ENCODE assay signal across 16 cellular contexts in the genomic region with DNA sequence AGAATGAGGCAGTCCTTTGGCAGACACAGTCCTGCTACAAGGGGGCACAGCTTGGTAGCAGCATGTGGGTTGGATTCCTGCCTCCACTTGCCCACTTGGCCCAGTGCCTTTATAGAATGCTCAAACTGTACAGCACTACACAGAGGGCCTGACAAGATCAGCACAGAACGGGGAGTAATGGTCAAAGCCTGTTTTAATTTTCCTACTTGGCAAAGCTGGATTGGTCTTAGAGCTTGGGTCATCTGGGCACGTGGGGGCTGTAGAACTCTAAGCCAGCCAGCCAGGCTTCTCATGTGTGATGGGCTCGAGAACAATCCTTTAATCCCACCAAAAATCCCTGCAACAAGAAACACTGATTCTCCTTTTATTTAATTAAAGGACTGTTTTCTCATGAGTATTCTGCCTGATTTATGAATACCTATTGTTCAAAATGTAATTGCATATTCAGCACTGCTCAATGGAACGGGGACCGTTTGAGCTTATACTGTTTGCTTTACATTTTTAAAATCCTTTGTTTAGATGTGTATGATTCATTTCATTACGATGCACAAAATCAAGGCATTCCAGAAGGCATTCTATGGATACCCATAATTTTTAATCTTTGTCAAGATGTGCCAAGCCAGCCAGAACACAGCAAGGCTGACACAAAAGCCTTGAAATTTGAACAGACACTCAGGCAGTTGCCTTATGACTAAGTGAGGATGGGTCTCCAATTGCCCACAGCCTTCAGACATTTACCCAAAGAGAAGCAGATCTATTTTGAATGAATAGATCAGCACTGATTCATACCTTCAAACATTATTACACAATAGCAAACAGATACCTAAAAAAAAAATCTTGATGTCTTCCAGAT.
A peak's percentile ranks its signal among the peaks of the same experiment; 100 is the strongest.
DNase-seq lines count a peak whose midpoint lies in the region; ATAC-seq and TF ChIP-seq lines count a peak whose summit lies in the region.
"Had no signal": no experiment of that assay in that cellular context is flagged by ENCODE, and none has a peak within 500 bp of the region (broad histone marks: within the 10 kb centered on the region; RNA-seq: fewer than 3 reads in every experiment).

No MANE protein-coding gene starts in this region.

- POLR2A ChIA-PET in activated B cell treated with CpG ODN at 0.5 μM for 24 hours (lab: Charles Lee) = interaction anchor here (0.6 kb wide), 1 partner anchor 9 kb away, joined by 3 read pairs; no protein-coding TSS in a partner anchor

- peaks cover 16% of the 10 kb centered on the region for H3K27me3 Mint-ChIP-seq in activated B cell treated with CpG ODN at 0.5 μM for 24 hours
- no peaks in the 10 kb centered on the region for H3K27me3 Mint-ChIP-seq in endothelial cell (ENCODE audit: unreplicated experiment)

- H4K20me1 ChIP-seq in BLaER1 treated with 17β-estradiol and CSF1 and Interleukin-3, amounts not matched to agents 10 nM and 100 nM = no peaks in the 10 kb centered on the region

- intact Hi-C loops in activated B cell treated with CpG ODN at 0.5 μM for 24 hours (cut with micrococcal nuclease) = no loop called here

- H3K4me2 ChIP-seq in BLaER1 treated with 17β-estradiol and CSF1 and Interleukin-3, amounts not matched to agents 10 nM and 100 nM = peak overlapping the region in 9 of 11 experiments; percentile 70 to 93 (median 83); a peak in 18 of 22 replicates
- no peak overlapping the region for H3K4me2 ChIP-seq in mesendoderm (ENCODE audit: low read length)

- no peaks in the 10 kb centered on the region for H3K79me1 ChIP-seq in mesendoderm (ENCODE audit: low read length)

- no peak overlapping the region for H4K5ac ChIP-seq in mesendoderm (ENCODE audit: low read length)

- no peaks in the 10 kb centered on the region for H3K79me2 ChIP-seq in mesendoderm (ENCODE audit: control insufficient read depth, insufficient read depth, low read length)

- DNase-seq in HT1080 (ENCODE audit: low read depth) (peak; percentile 46), activated B cell treated with CpG ODN at 0.5 μM for 24 hours (no peak), mesendoderm (no peak), endothelial cell (ENCODE audit: low spot score) (no peak), glomerular visceral epithelial cell (ENCODE audit: extremely low spot score) (no peak), NCI-H1930 (lab: John Stamatoyannopoulos, UW) (no peak)
- DNase-seq: activated CD8-positive, alpha-beta T cell treated with anti-CD3 and anti-CD28 coated beads, Interleukin-2, amount 10 ng/mL, durations not matched to agents 7 days and 5 days; AML-193; left ventricle myocardium inferior; naive B cell; NCI-H1048; thyroid gland had no signal

- H3K36me3 ChIP-seq in BLaER1 treated with 17β-estradiol and CSF1 and Interleukin-3, amounts not matched to agents 10 nM and 100 nM = no peaks in the 10 kb centered on the region
- no peaks in the 10 kb centered on the region for H3K36me3 ChIP-seq in mesendoderm (ENCODE audit: control insufficient read depth, insufficient read depth, low read length)
- H3K36me3 ChIP-seq: ascending aorta, left ventricle myocardium inferior, thyroid gland had no signal

- no peak overlapping the region for H3K9ac ChIP-seq in BLaER1 treated with 17β-estradiol and CSF1 and Interleukin-3, amounts not matched to agents 10 nM and 100 nM
- no peak overlapping the region for H3K9ac ChIP-seq in mesendoderm (ENCODE audit: low read length)

- H3K4me3 Mint-ChIP-seq in activated B cell treated with CpG ODN at 0.5 μM for 24 hours (no peak overlapping the region), endothelial cell (ENCODE audit: unreplicated experiment) (no peak overlapping the region)
- H3K4me3 Mint-ChIP-seq: activated CD8-positive, alpha-beta T cell treated with anti-CD3 and anti-CD28 coated beads, Interleukin-2, amount 10 ng/mL, durations not matched to agents 7 days and 5 days had no signal

- H3K18ac ChIP-seq in mesendoderm (ENCODE audit: low read length) = no peak overlapping the region

- no CpG with 5 or more reads among the region's 6 CpGs for WGBS in mesendoderm (ENCODE audit: extremely low coverage, insufficient coverage, low lambda C conversion rate)

- H3K4me3 ChIP-seq in BLaER1 treated with 17β-estradiol and CSF1 and Interleukin-3, amounts not matched to agents 10 nM and 100 nM = no peak overlapping the region
- H3K4me3 ChIP-seq in mesendoderm (ENCODE audit: low read length) = no peak overlapping the region
- H3K4me3 ChIP-seq: ascending aorta, left ventricle myocardium inferior, thyroid gland had no signal

- no peak overlapping the region for H3K56ac ChIP-seq in mesendoderm (ENCODE audit: low read length)

- H3K4me1 ChIP-seq in BLaER1 treated with 17β-estradiol and CSF1 and Interleukin-3, amounts not matched to agents 10 nM and 100 nM = peaks cover 29 to 47% (median 39%) of the 10 kb centered on the region in 10 experiments
- H3K4me1 ChIP-seq in mesendoderm (ENCODE audit: control insufficient read depth, low read depth, low read length) = no peaks in the 10 kb centered on the region

- peak overlapping the region; percentile 76 for H4K8ac ChIP-seq in mesendoderm (ENCODE audit: low read depth, low read length)

- no peak for TF ChIP-seq CTCF in activated B cell treated with CpG ODN at 0.5 μM for 24 hours (IDR thresholded peaks at IDR 0.05)
- TF ChIP-seq CTCF in endothelial cell (IDR thresholded peaks at IDR 0.05; ENCODE audit: unreplicated experiment) = no peak

- no peak overlapping the region for H3K4ac ChIP-seq in mesendoderm (ENCODE audit: low read depth, low read length)

- H3K9me3 ChIP-seq in BLaER1 treated with 17β-estradiol and CSF1 and Interleukin-3, amounts not matched to agents 10 nM and 100 nM (replicated peaks in 1 of 11) = peaks cover 0 to 7% (median 0%) of the 10 kb centered on the region in 11 experiments; a peak in 4 of 22 replicates
- H3K9me3 ChIP-seq: ascending aorta, left ventricle myocardium inferior, thyroid gland had no signal

- H2BK15ac ChIP-seq in mesendoderm (replicated peaks; ENCODE audit: low read depth) = no peak overlapping the region

- peak overlapping the region; percentile 30 for H3K27ac Mint-ChIP-seq in activated B cell treated with CpG ODN at 0.5 μM for 24 hours
- no peak overlapping the region for H3K27ac Mint-ChIP-seq in endothelial cell (ENCODE audit: unreplicated experiment)
- H3K27ac Mint-ChIP-seq: activated CD8-positive, alpha-beta T cell treated with anti-CD3 and anti-CD28 coated beads, Interleukin-2, amount 10 ng/mL, durations not matched to agents 7 days and 5 days; activated T-helper 2 cell treated with anti-CD3 and anti-CD28 coated beads, Interferon-gamma antibody, Interleukin-2, Interleukin-4, amounts not matched to agents 10 μg/mL and 5 μg/mL and 100 μg/mL, durations not matched to agents 14 hours and 24 hours and 36 hours had no signal

- no peak overlapping the region for H3K23ac ChIP-seq in mesendoderm (ENCODE audit: low read length)

- no peak overlapping the region for H2BK5ac ChIP-seq in mesendoderm (ENCODE audit: low read length)

- no peak overlapping the region for H2BK120ac ChIP-seq in mesendoderm (ENCODE audit: low read depth, low read length)

- peak overlapping the region in 8 of 11 experiments; percentile 19 to 66 (median 56); a peak in 14 of 22 replicates for H3K27ac ChIP-seq in BLaER1 treated with 17β-estradiol and CSF1 and Interleukin-3, amounts not matched to agents 10 nM and 100 nM
- no peak overlapping the region for H3K27ac ChIP-seq in mesendoderm (ENCODE audit: low read depth, low read length)
- H3K27ac ChIP-seq: left ventricle myocardium inferior, thyroid gland had no signal

- H2AK5ac ChIP-seq in mesendoderm (ENCODE audit: low read length) = no peak overlapping the region

- H3K36me3 Mint-ChIP-seq in activated B cell treated with CpG ODN at 0.5 μM for 24 hours (ENCODE audit: low read depth) (no peaks in the 10 kb centered on the region), endothelial cell (ENCODE audit: low read depth, unreplicated experiment) (no peaks in the 10 kb centered on the region)
- H3K36me3 Mint-ChIP-seq: naive B cell had no signal

- H3K27me3 ChIP-seq in BLaER1 treated with 17β-estradiol and CSF1 and Interleukin-3, amounts not matched to agents 10 nM and 100 nM = no peaks in the 10 kb centered on the region
- H3K27me3 ChIP-seq in mesendoderm (ENCODE audit: insufficient read depth, low read length, poor library complexity) = no peaks in the 10 kb centered on the region
- H3K27me3 ChIP-seq: ascending aorta, thyroid gland had no signal

- H3K9me3 Mint-ChIP-seq in activated B cell treated with CpG ODN at 0.5 μM for 24 hours = no peaks in the 10 kb centered on the region
- H3K9me3 Mint-ChIP-seq in endothelial cell (ENCODE audit: unreplicated experiment) = no peaks in the 10 kb centered on the region
- H3K9me3 Mint-ChIP-seq: activated T-helper 2 cell treated with anti-CD3 and anti-CD28 coated beads, Interferon-gamma antibody, Interleukin-2, Interleukin-4, amounts not matched to agents 10 μg/mL and 5 μg/mL and 100 μg/mL, durations not matched to agents 14 hours and 24 hours and 36 hours; naive B cell had no signal

- CTCF ChIA-PET in activated B cell treated with CpG ODN at 0.5 μM for 24 hours (lab: Charles Lee) = no interaction called here

- ATAC-seq in activated B cell treated with CpG ODN at 0.5 μM for 24 hours (ENCODE audit: low read depth) (no peak), HG02840 (IDR thresholded peaks at IDR 0.05; ENCODE audit: low FRiP score, unreplicated experiment) (no peak)
- ATAC-seq: activated CD8-positive, alpha-beta T cell treated with anti-CD3 and anti-CD28 coated beads, Interleukin-2, amount 10 ng/mL, durations not matched to agents 7 days and 5 days had no signal

- H3K4me1 Mint-ChIP-seq in activated B cell treated with CpG ODN at 0.5 μM for 24 hours = peaks cover 35% of the 10 kb centered on the region
- H3K4me1 Mint-ChIP-seq in endothelial cell (ENCODE audit: unreplicated experiment) = peaks cover 12% of the 10 kb centered on the region
